ENCODE assay signal across 30 cellular contexts in the genomic region with DNA sequence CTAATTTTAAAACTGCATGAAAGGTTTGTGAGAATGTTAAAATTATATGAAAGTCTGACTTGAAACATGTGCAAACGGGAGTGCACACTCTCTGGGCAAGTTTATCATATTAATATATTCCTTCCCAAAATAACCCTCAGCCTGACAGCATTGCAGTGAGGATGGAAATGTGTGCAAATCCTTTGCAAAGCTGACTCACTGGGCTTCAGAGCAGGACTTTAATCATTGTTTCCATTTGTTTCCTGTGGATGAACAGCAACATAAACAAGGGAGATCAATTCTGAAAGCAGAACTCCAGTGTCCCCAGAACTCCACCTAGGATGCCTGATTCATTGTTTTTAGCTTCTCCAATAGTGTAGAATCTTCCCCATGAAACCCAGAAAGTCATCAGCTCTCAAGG. TPM values are rescaled to one million over a fixed set of nuclear protein-coding genes. Genes with fewer than 3 reads are reported as not detected.
DNase-seq lines count a peak whose midpoint lies in the region; ATAC-seq and TF ChIP-seq lines count a peak whose summit lies in the region.
"Had no signal": no experiment of that assay in that cellular context is flagged by ENCODE, and none has a peak within 500 bp of the region (broad histone marks: within the 10 kb centered on the region; RNA-seq: fewer than 3 reads in every experiment).

No MANE protein-coding gene starts in this region.

- H3K4me1 ChIP-seq in esophagus muscularis mucosa = peaks cover 0 to 16% (median 3%) of the 10 kb centered on the region in 4 donors
- H3K4me1 ChIP-seq in gastrocnemius medialis = no peaks in the 10 kb centered on the region
- H3K4me1 ChIP-seq: neural progenitor cell, spleen, upper lobe of right lung had no signal

- in situ Hi-C loops in gastrocnemius medialis (cut with MboI; ENCODE audit: low sequenced_read_pairs in 4 of 4) = no loop called here

- DNase-seq in esophagus muscularis mucosa (ENCODE audit: extremely low spot score) = peak; percentile 26
- DNase-seq in gastrocnemius medialis = no peak
- no peak for DNase-seq in activated CD4-positive, alpha-beta T cell treated with anti-CD3 and anti-CD28 coated beads for 4 hours
- no peak for DNase-seq in occipital lobe (lab: John Stamatoyannopoulos, UW)
- DNase-seq: activated CD4-positive, alpha-beta T cell treated with anti-CD3 and anti-CD28 coated beads, Interleukin-2, amount 10 ng/mL, durations not matched to agents 7 days and 5 days; activated naive CD4-positive, alpha-beta T cell; activated T-cell treated with anti-CD3 and anti-CD28 coated beads, Interleukin-2, amount 50 U/mL, for 72 hours; amniotic stem cell; brain microvascular endothelial cell; CD4-positive, alpha-beta T cell; heart left ventricle; left cardiac atrium; mammary epithelial cell; NCI-H1092; NCI-H1694 treated with DMSO at 0.1 percent for 48 hours; NCI-H524 treated with DMSO at 0.1 percent for 48 hours; right cardiac atrium; SHP77; spleen; stimulated activated CD4-positive, alpha-beta T cell treated with anti-CD3 and anti-CD28 coated beads, Interleukin-2, amount 100 ng/mL, for 48 hours; substantia nigra; upper lobe of right lung; WERI-Rb-1 had no signal

- TF ChIP-seq EP300 in esophagus muscularis mucosa (IDR thresholded peaks at IDR 0.05) = no peak

- H3K36me3 ChIP-seq in esophagus muscularis mucosa = peaks cover 0 to 5% (median under 1%) of the 10 kb centered on the region in 4 donors
- H3K36me3 ChIP-seq in gastrocnemius medialis = no peaks in the 10 kb centered on the region
- H3K36me3 ChIP-seq: brain microvascular endothelial cell, heart left ventricle, neural progenitor cell, upper lobe of right lung, WERI-Rb-1 had no signal

- no peak for TF ChIP-seq POLR2A in esophagus muscularis mucosa (IDR thresholded peaks at IDR 0.05; ENCODE audit: low read depth)
- TF ChIP-seq POLR2A in gastrocnemius medialis (IDR thresholded peaks at IDR 0.05) = no peak

- intact Hi-C loops in esophagus muscularis mucosa (cut with DNase I) (no loop called here), gastrocnemius medialis (cut with DNase I; ENCODE audit: low total_unique reads) (no loop called here)

- H3K27me3 ChIP-seq in esophagus muscularis mucosa (no peaks in the 10 kb centered on the region), gastrocnemius medialis (no peaks in the 10 kb centered on the region)
- H3K27me3 ChIP-seq: brain microvascular endothelial cell, heart left ventricle, neural progenitor cell, spleen, upper lobe of right lung had no signal

- ATAC-seq in GM18511 (IDR thresholded peaks at IDR 0.05; ENCODE audit: unreplicated experiment) (peak; percentile 10), HG02798 (IDR thresholded peaks at IDR 0.05; ENCODE audit: poor library complexity, unreplicated experiment) (peak; percentile 16), GM21737 (IDR thresholded peaks at IDR 0.05; ENCODE audit: unreplicated experiment) (no peak), gastrocnemius medialis (no peak)
- ATAC-seq: activated T-cell treated with anti-CD3 and anti-CD28 coated beads, Interleukin-2, amount 50 U/mL, for 72 hours; GM23338; heart left ventricle; left cardiac atrium; Panc1; right cardiac atrium; upper lobe of right lung had no signal

- H3K27ac ChIP-seq in esophagus muscularis mucosa (replicated peaks in 1 of 4) (no peak overlapping the region), gastrocnemius medialis (no peak overlapping the region)
- H3K27ac ChIP-seq: brain microvascular endothelial cell, epithelial cell of prostate, heart left ventricle, neural progenitor cell, spleen, upper lobe of right lung, WERI-Rb-1 had no signal

- H3K9me3 ChIP-seq in esophagus muscularis mucosa (no peaks in the 10 kb centered on the region), gastrocnemius medialis (no peaks in the 10 kb centered on the region)
- H3K9me3 ChIP-seq: heart left ventricle, spleen, upper lobe of right lung had no signal

- H3K4me3 ChIP-seq in esophagus muscularis mucosa = no peak overlapping the region
- H3K4me3 ChIP-seq in gastrocnemius medialis = no peak overlapping the region
- H3K4me3 ChIP-seq: GM23338, heart left ventricle, neural progenitor cell, spleen, upper lobe of right lung had no signal

- TF ChIP-seq CTCF in esophagus muscularis mucosa (IDR thresholded peaks at IDR 0.05) = no peak
- no peak for TF ChIP-seq CTCF in gastrocnemius medialis (IDR thresholded peaks at IDR 0.05 in 4 of 5, conservative IDR thresholded peaks at IDR 0.05 in 1 of 5)

- 21% methylated on average over 1 of the region's 1 CpG for WGBS in esophagus muscularis mucosa

RNA-seq across cellular contexts. Expression of a gene that starts 32.9 kb away (rescaled TPM):
- total RNA-seq in esophagus muscularis mucosa (10 to 100 TPM in 1 of 4 donors, 1 to 10 TPM in 3; 5.6 to 10.5 (median 6.5) TPM), gastrocnemius medialis (under 1 TPM; 0.19 to 0.89 (median 0.62) TPM), occipital lobe (3.1 TPM)

Comparison
In these comparisons a context has a peak if more than half of its experiments do, and no peak if none do; other contexts are left out.
1. ATAC-seq: peak in GM18511 (single experiment) and HG02798 (single experiment); none in GM21737 (single experiment) and gastrocnemius medialis (0 of 2).